Comparison of ENCODE assay signal across 38 cellular contexts in the genomic region with DNA sequence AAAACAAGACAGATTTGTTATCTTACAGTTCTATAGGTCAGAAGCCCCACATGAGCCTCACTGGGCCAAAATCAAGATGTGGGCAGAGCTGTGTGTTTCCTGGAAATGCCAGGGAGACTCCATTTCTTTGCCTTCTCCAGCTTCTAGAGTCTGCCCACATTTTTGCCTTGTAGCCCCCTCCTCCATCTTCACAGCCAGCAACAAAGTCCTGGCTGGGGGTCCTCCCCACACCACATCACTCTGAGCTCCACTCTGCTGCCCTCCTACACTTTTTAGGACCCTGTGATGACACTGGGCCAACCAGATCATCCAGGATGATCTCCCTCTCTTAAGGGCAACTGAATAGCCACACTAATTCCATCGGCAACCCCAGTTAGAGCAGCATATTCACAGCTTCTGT.
"Had no signal": no experiment of that assay in that cellular context is flagged by ENCODE, and none has a peak within 500 bp of the region (broad histone marks: within the 10 kb centered on the region; RNA-seq: fewer than 3 reads in every experiment).

No MANE protein-coding gene starts in this region.

- H3K27ac Mint-ChIP-seq: activated B cell treated with CpG ODN at 0.5 μM for 24 hours; activated naive CD4-positive, alpha-beta T cell treated with anti-CD3 and anti-CD28 coated beads for 36 hours; activated naive CD8-positive, alpha-beta T cell treated with anti-CD3 and anti-CD28 coated beads, Interleukin-2, amount 50 U/mL, for 24 hours; activated T-helper 1 cell treated with anti-CD3 and anti-CD28 coated beads, Interleukin-12 subunit alpha, Interleukin-12 subunit beta, Interleukin-2, Interleukin-4 antibody, amounts not matched to agents 30 ng/mL and 10 ng/mL and 1 ng/mL, durations not matched to agents 14 hours and 24 hours and 36 hours; brain had no signal

- FAIRE-seq: bronchial epithelial cell, K562, RCC 7860 had no signal

- H3K4me1 Mint-ChIP-seq: activated naive CD8-positive, alpha-beta T cell treated with anti-CD3 and anti-CD28 coated beads, Interleukin-2, amount 50 U/mL, for 24 hours had no signal

- H3K4me3 ChIP-seq: K562, PC-9 had no signal

- ATAC-seq: activated naive CD4-positive, alpha-beta T cell treated with anti-CD3 and anti-CD28 coated beads, Interleukin-2, amount 50 U/mL, for 72 hours; activated naive CD8-positive, alpha-beta T cell treated with anti-CD3 and anti-CD28 coated beads, Interleukin-2, amount 50 U/mL, for 24 hours; activated T-cell treated with anti-CD3 and anti-CD28 coated beads, Interleukin-2, amount 50 U/mL, for 4 hours; K562; Right ventricle myocardium inferior; SK-N-SH treated with all-trans-retinoic acid at 6 μM for 48 hours had no signal

- DNase-seq: activated B cell treated with CpG ODN at 0.5 μM for 24 hours; activated CD4-positive, alpha-beta T cell treated with anti-CD3 and anti-CD28 coated beads for 48 hours; activated CD4-positive, alpha-beta T cell treated with anti-CD3 and anti-CD28 coated beads, Interleukin-2, amount 50 U/mL, for 4 hours; activated CD4-positive, CD25-positive, alpha-beta regulatory T cell treated with anti-CD3 and anti-CD28 coated beads, Interleukin-2, amount 50 U/mL, for 72 hours; activated CD8-positive, alpha-beta memory T cell treated with anti-CD3 and anti-CD28 coated beads, Interleukin-2, amount 50 U/mL, for 4 hours; activated gamma-delta T cell treated with Interleukin-2 at 50 U/mL for 16 hours; activated naive CD4-positive, alpha-beta T cell treated with anti-CD3 and anti-CD28 coated beads for 36 hours; activated naive CD8-positive, alpha-beta T cell treated with anti-CD3 and anti-CD28 coated beads, Interleukin-2, amount 50 U/mL, for 24 hours; activated T-cell treated with anti-CD3 and anti-CD28 coated beads for 4 hours; activated T-cell treated with anti-CD3 and anti-CD28 coated beads, Interleukin-2, amount 50 U/mL, for 4 hours; anterior cingulate cortex; caudate nucleus; NCI-H1092 treated with DMSO at 0.1 percent for 48 hours; NCI-H1417; NCI-H146; NCI-H187; NCI-H2029 treated with DMSO at 0.1 percent for 48 hours; NCI-H2107; NCI-H2171; NCI-H510A; NCI-H526; NCI-H748 treated with DMSO at 0.1 percent for 48 hours; NK-92 treated with Interleukin-12 subunit alpha and Interleukin-12 subunit beta, amount 100 ng/mL, for 24 hours; PC-9; SIG-M5; T-helper 1 cell; T-helper 2 cell; T-helper 9 cell had no signal

- H3K4me3 Mint-ChIP-seq: activated B cell treated with CpG ODN at 0.5 μM for 24 hours; activated naive CD4-positive, alpha-beta T cell treated with anti-CD3 and anti-CD28 coated beads for 36 hours; activated naive CD8-positive, alpha-beta T cell treated with anti-CD3 and anti-CD28 coated beads, Interleukin-2, amount 50 U/mL, for 24 hours; activated T-cell treated with anti-CD3 and anti-CD28 coated beads, Interleukin-2, amount 50 U/mL, for 4 hours; activated T-helper 1 cell treated with anti-CD3 and anti-CD28 coated beads, Interleukin-12 subunit alpha, Interleukin-12 subunit beta, Interleukin-2, Interleukin-4 antibody, amounts not matched to agents 30 ng/mL and 10 ng/mL and 1 ng/mL, durations not matched to agents 14 hours and 24 hours and 36 hours; brain had no signal

- H3K4me2 ChIP-seq: PC-9 had no signal

- H3K9me3 Mint-ChIP-seq: activated naive CD8-positive, alpha-beta T cell treated with anti-CD3 and anti-CD28 coated beads, Interleukin-2, amount 50 U/mL, for 24 hours had no signal

- H3K27ac ChIP-seq: PC-9, RWPE1, VCaP had no signal

- H3K27me3 Mint-ChIP-seq: activated B cell treated with CpG ODN at 0.5 μM for 24 hours; activated naive CD8-positive, alpha-beta T cell treated with anti-CD3 and anti-CD28 coated beads, Interleukin-2, amount 50 U/mL, for 24 hours had no signal

- H2AFZ ChIP-seq: PC-9 had no signal
